ENCODE assay signal across 1 cellular context in the genomic region with DNA sequence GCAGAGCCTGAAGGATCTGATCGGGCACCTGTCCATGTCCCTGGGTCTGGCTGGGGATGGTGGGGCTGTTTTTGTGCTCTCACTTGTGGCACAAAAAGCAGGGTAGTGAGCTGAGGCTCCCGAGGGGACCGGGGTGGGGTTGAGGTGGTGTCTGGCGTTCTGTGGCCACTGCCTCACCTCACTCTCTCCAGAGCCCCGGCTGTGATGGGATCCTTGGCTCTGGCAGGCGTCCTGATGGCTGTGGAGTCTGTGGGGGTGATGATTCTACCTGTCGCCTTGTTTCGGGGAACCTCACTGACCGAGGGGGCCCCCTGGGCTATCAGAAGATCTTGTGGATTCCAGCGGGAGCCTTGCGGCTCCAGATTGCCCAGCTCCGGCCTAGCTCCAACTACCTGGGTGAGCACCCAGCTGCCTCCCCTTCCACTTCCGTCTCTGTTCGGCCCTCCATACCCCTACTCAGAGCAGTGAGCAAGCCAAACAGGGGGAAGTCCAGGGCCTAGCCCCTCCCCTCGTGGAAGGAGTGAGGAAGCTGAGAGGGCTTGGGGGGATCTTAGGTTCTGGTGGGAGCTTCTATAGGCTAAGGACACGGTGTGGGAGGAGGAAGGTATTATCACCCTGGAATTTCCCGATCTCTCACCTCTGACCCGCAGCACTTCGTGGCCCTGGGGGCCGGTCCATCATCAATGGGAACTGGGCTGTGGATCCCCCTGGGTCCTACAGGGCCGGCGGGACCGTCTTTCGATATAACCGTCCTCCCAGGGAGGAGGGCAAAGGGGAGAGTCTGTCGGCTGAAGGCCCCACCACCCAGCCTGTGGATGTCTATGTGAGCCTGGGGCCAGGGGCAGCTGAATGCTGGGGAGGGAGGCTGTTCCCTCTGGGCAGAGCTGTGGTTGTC.
TF ChIP-seq lines count a peak whose summit lies in the region.

No MANE protein-coding gene starts in this region.

TF ChIP-seq in GM23338, 12 proteins besides CTCF, POLR2A, EP300 and RAD21:
- TF ChIP-seq NANOG (IDR thresholded peaks at IDR 0.05; ENCODE audit: borderline replicate concordance) (no peak), JUNB (IDR thresholded peaks at IDR 0.05; ENCODE audit: unreplicated experiment) (no peak), POLR2AphosphoS5 (IDR thresholded peaks at IDR 0.05; ENCODE audit: low read depth) (no peak), EZH2phosphoT487 (IDR thresholded peaks at IDR 0.05; ENCODE audit: unreplicated experiment) (no peak), CREB1 (CRISPR knock-in tag; IDR thresholded peaks at IDR 0.05; ENCODE audit: low read depth) (no peak), EZH2 (IDR thresholded peaks at IDR 0.05; ENCODE audit: low read depth, unreplicated experiment) (no peak)
TF ChIP-seq in GM23338: peak in this region for 0.
